1 cellular context compared by ENCODE assay signal in the genomic region with DNA sequence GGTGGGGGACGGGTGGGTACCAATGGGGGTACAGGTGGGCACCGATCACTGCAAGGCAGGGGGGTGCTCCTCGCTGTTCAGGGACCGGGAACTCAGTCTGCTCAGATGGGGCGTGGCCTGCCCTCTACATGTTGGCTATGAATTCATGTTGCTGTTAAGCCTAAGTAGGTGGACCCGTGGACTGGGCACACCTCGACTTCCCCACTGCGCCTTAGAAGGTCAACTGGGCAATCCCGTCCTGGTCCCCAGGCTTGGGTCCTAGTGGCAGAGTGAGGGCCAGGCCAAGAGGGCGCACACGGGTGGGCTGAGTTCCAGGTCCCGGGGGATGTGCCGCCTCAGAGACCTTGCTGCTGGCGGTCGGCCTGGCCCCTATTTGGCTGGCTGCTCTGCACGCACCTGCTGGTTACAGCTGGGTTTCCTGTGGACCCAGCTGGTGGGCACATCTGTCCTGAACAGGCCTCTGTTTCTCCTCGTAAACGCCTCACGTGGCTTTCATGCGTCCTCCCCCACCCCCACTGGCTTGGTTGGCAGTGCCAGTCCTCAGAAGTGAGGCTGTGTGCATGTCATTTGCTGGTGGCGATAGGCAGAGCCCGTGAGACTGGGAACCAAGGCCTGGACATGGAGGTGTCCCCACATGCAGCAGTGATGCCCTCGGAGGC.
TF ChIP-seq lines count a peak whose summit lies in the region.

No MANE protein-coding gene starts in this region.

TF ChIP-seq in IMR-90, 13 proteins besides CTCF, POLR2A, EP300 and RAD21:
- TF ChIP-seq CHD1 (IDR thresholded peaks at IDR 0.05; ENCODE audit: low read depth, low read length): no peak
- no peak for TF ChIP-seq RCOR1 (IDR thresholded peaks at IDR 0.05; ENCODE audit: insufficient replicate concordance, low read length)
- TF ChIP-seq CEBPB (IDR thresholded peaks at IDR 0.05; ENCODE audit: low read depth, low read length): no peak
- TF ChIP-seq MAFK (IDR thresholded peaks at IDR 0.05; ENCODE audit: low read depth, low read length): no peak
- TF ChIP-seq MAZ (IDR thresholded peaks at IDR 0.05; ENCODE audit: borderline replicate concordance, low read depth, low read length): no peak
- TF ChIP-seq BHLHE40 (IDR thresholded peaks at IDR 0.05; ENCODE audit: low read depth, low read length): no peak
- TF ChIP-seq, protein P1, sequence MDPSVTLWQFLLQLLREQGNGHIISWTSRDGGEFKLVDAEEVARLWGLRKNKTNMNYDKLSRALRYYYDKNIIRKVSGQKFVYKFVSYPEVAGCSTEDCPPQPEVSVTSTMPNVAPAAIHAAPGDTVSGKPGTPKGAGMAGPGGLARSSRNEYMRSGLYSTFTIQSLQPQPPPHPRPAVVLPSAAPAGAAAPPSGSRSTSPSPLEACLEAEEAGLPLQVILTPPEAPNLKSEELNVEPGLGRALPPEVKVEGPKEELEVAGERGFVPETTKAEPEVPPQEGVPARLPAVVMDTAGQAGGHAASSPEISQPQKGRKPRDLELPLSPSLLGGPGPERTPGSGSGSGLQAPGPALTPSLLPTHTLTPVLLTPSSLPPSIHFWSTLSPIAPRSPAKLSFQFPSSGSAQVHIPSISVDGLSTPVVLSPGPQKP (IDR thresholded peaks at IDR 0.05; ENCODE audit: borderline replicate concordance, low read depth, low read length): no peak
- TF ChIP-seq, protein P2, sequence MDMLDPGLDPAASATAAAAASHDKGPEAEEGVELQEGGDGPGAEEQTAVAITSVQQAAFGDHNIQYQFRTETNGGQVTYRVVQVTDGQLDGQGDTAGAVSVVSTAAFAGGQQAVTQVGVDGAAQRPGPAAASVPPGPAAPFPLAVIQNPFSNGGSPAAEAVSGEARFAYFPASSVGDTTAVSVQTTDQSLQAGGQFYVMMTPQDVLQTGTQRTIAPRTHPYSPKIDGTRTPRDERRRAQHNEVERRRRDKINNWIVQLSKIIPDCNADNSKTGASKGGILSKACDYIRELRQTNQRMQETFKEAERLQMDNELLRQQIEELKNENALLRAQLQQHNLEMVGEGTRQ (IDR thresholded peaks at IDR 0.05; ENCODE audit: low read depth, low read length): no peak
- TF ChIP-seq FOS (IDR thresholded peaks at IDR 0.05; ENCODE audit: low read depth, low read length): no peak
- TF ChIP-seq RFX5 (IDR thresholded peaks at IDR 0.05; ENCODE audit: low read depth, low read length): no peak
- TF ChIP-seq SMC3 (IDR thresholded peaks at IDR 0.05; ENCODE audit: low read depth, low read length): no peak
- no peak for TF ChIP-seq MXI1 (IDR thresholded peaks at IDR 0.05; ENCODE audit: borderline replicate concordance, low read depth, low read length)
- TF ChIP-seq NFE2L2 (IDR thresholded peaks at IDR 0.05; ENCODE audit: low read depth, low read length): no peak
